1 cellular context compared by ENCODE assay signal in genomic region chr17:263773-264172, GRCh38.
TF ChIP-seq lines count a peak whose summit lies in the region.

No MANE protein-coding gene starts in this region.

TF ChIP-seq in GM23338, 12 proteins besides CTCF, POLR2A, EP300 and RAD21 (continued from another document):
- no peak for TF ChIP-seq REST (IDR thresholded peaks at IDR 0.05; ENCODE audit: unreplicated experiment)
- TF ChIP-seq POLR2AphosphoS5 (IDR thresholded peaks at IDR 0.05; ENCODE audit: low read depth), result no peak
- no peak for TF ChIP-seq CREB1 (CRISPR knock-in tag; IDR thresholded peaks at IDR 0.05; ENCODE audit: low read depth)
- TF ChIP-seq ETS1 (IDR thresholded peaks at IDR 0.05), result no peak
- no peak for TF ChIP-seq ZNF114 (CRISPR knock-in tag; IDR thresholded peaks at IDR 0.05)
- no peak for TF ChIP-seq ZNF462 (CRISPR knock-in tag; IDR thresholded peaks at IDR 0.05)
- no peak for TF ChIP-seq EZH2 (IDR thresholded peaks at IDR 0.05; ENCODE audit: low read depth, unreplicated experiment)
- TF ChIP-seq EZH2phosphoT487 (IDR thresholded peaks at IDR 0.05; ENCODE audit: unreplicated experiment), result no peak
- no peak for TF ChIP-seq STAT1 (IDR thresholded peaks at IDR 0.05; ENCODE audit: unreplicated experiment)
